9 cellular contexts compared by ENCODE assay signal in the genomic region with DNA sequence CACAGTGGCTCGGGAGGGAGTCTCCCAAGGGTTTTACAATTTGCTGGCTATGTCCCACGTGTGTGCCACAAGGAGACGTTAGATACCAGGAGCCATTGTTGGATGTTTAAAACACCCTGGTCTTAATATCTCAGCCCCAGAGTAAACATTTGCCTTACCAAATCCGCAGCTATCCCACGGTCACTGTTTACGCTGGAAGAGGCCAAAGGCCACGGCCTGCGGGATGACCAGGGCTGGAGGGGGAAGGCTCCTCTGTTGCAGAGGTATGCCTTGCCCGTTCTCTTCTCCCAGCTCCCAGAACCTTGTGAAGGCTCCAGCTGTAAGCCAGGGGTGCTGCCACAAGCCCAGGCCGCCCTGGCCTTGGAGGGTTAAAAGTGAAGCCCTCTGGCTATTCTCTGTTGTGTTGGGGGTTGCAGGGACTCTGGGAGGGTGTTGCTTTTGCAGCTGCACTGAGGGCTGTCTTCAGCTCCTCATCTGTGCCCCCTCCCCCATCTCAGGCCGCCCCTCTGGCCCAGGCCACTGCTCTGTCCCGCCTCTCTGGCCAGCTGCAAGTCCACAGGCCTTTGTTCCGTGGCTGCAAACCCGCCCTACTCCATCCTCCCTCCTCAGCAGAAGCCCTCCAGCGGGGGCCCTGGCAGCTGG. TPM values are rescaled to one million over a fixed set of nuclear protein-coding genes. Genes with fewer than 3 reads are reported as not detected.
DNase-seq lines count a peak whose midpoint lies in the region; ATAC-seq, FAIRE-seq and TF ChIP-seq lines count a peak whose summit lies in the region.
"Had no signal": no experiment of that assay in that cellular context is flagged by ENCODE, and none has a peak within 500 bp of the region (broad histone marks: within the 10 kb centered on the region; RNA-seq: fewer than 3 reads in every experiment).

No MANE protein-coding gene starts in this region.

- dilution Hi-C loops in keratinocyte (cut with MboI; ENCODE audit: extremely low pct_ligation_motif_present, low sequenced_read_pairs) = no loop called here

- no peak overlapping the region for H2AFZ ChIP-seq in keratinocyte (ENCODE audit: control insufficient read depth, low read length)

- peak overlapping the region; percentile 93 for H3K9ac ChIP-seq in keratinocyte (ENCODE audit: control insufficient read depth, extremely low read depth, insufficient read depth, low read length)
- peak overlapping the region in 2 of 3 donors; percentile 50 to 51 for H3K9ac ChIP-seq in skeletal muscle tissue (ENCODE audit: low read depth in 1 of 3, low read length in 3 of 3)

- H4K20me1 ChIP-seq in keratinocyte (ENCODE audit: control insufficient read depth, extremely low read depth, insufficient read depth, low read length) = peaks cover 18% of the 10 kb centered on the region

- no peaks in the 10 kb centered on the region for H3K27me3 ChIP-seq in HL-60 (ENCODE audit: insufficient read depth, poor library complexity, severe bottlenecking)
- no peaks in the 10 kb centered on the region for H3K27me3 ChIP-seq in keratinocyte (ENCODE audit: control insufficient read depth, extremely low read depth, insufficient read depth, low read length)
- H3K27me3 ChIP-seq in skeletal muscle tissue (ENCODE audit: control insufficient read depth in 3 of 3, insufficient read depth in 3 of 3, low read length in 3 of 3) = peaks cover 0 to 4% (median 3%) of the 10 kb centered on the region in 3 donors

- H3K4me1 ChIP-seq in keratinocyte (ENCODE audit: control insufficient read depth, extremely low read depth, insufficient read depth, low read length) (peaks cover 72% of the 10 kb centered on the region), skeletal muscle tissue (ENCODE audit: control insufficient read depth in 3 of 3, insufficient read depth in 3 of 3, low read length in 3 of 3) (peaks cover 27 to 38% (median 34%) of the 10 kb centered on the region in 3 donors)

- peak overlapping the region; percentile 99 for H3K4me2 ChIP-seq in keratinocyte (ENCODE audit: control insufficient read depth, extremely low read depth, insufficient read depth, low read depth, low read length)

- H3K4me3 ChIP-seq in HL-60 (replicated peaks; ENCODE audit: insufficient read depth, low read length) (no peak overlapping the region), keratinocyte (ENCODE audit: control insufficient read depth in 2 of 3, extremely low read depth in 1 of 3, insufficient read depth in 2 of 3, low read depth in 1 of 3, low read length in 3 of 3) (peak overlapping the region; percentile 74 to 94 (median 85)), skeletal muscle tissue (ENCODE audit: low read length in 3 of 3) (peak overlapping the region in 2 of 3 donors; percentile 22 to 43)

- TF ChIP-seq CTCF in HL-60 (IDR thresholded peaks at IDR 0.05; ENCODE audit: insufficient read depth, low read length) = no peak
- TF ChIP-seq CTCF in keratinocyte (optimal IDR thresholded peaks at IDR 0.05 in 1 of 3, IDR thresholded peaks at IDR 0.05 in 1 of 3, conservative IDR thresholded peaks at IDR 0.05 in 1 of 3; ENCODE audit: extremely low read depth in 1 of 3, insufficient read depth in 2 of 3, low read length in 3 of 3) = no peak

- DNase-seq in HL-60 (ENCODE audit: low read depth in 1 of 2, low spot score in 1 of 2) (no peak), caudate nucleus (lab: John Stamatoyannopoulos, UW) (peak in 59 of 61 donors; percentile 19 to 95 (median 85)), keratinocyte (ENCODE audit: low read depth, low spot score) (no peak), NCI-H187 (lab: John Stamatoyannopoulos, UW) (no peak), NCI-H2107 (lab: John Stamatoyannopoulos, UW) (no peak), DMS153 (lab: John Stamatoyannopoulos, UW) (no peak)
- DNase-seq: NCI-H1105 treated with DMSO at 0.1 percent for 48 hours had no signal

- peaks cover 3% of the 10 kb centered on the region for H3K9me1 ChIP-seq in keratinocyte (ENCODE audit: control insufficient read depth, extremely low read depth, insufficient read depth, low read length)

- no peak for FAIRE-seq in keratinocyte (lab: Jason Lieb, UNC)

- H3K9me3 ChIP-seq in keratinocyte (ENCODE audit: control insufficient read depth, low read depth, low read length) = no peaks in the 10 kb centered on the region
- H3K9me3 ChIP-seq in skeletal muscle tissue (ENCODE audit: control insufficient read depth in 3 of 3, low read length in 3 of 3) = no peaks in the 10 kb centered on the region

- H3K27ac ChIP-seq in HL-60 (replicated peaks) (peak overlapping the region; percentile 88; the same call in 1 of the 2 replicates), caudate nucleus (ENCODE audit: low read depth, low read length) (peak overlapping the region; percentile 96), keratinocyte (ENCODE audit: control insufficient read depth, insufficient read depth, low read length) (peak overlapping the region; percentile 99), skeletal muscle tissue (ENCODE audit: low read depth, low read length) (peak overlapping the region; percentile 56)

- no peak for ATAC-seq in GM21360 (IDR thresholded peaks at IDR 0.05; ENCODE audit: unreplicated experiment)

- H3K36me3 ChIP-seq in keratinocyte (ENCODE audit: control insufficient read depth in 2 of 2, extremely low read depth in 1 of 2, insufficient read depth in 2 of 2, low read length in 2 of 2) (peaks cover 5 to 17% of the 10 kb centered on the region in 2 experiments), skeletal muscle tissue (ENCODE audit: control insufficient read depth in 3 of 3, insufficient read depth in 3 of 3, low read length in 3 of 3) (no peaks in the 10 kb centered on the region)

- H3K79me2 ChIP-seq in keratinocyte (ENCODE audit: control insufficient read depth, insufficient read depth, low read length) = peaks cover 69% of the 10 kb centered on the region

RNA-seq across cellular contexts. Expression of a gene that starts 2.4 kb away (rescaled TPM):
- polyA plus RNA-seq in keratinocyte = 71.0 to 89.1 TPM (median 73.2 TPM) in 3 replicates
- polyA plus RNA-seq in keratinocyte (2011; ENCODE audit: low read depth) = 19.7 TPM
- 49.2 and 65.2 TPM in 2 replicates for polyA plus RNA-seq in keratinocyte (2011; cell fraction: cytosol; rRNA removed)
- 171 and 186 TPM in 2 replicates for polyA plus RNA-seq in keratinocyte (2011; cell fraction: nucleus; rRNA removed)
- 36.9 and 94.1 TPM in 2 replicates for polyA plus RNA-seq in keratinocyte (2012; ENCODE audit: low replicate concordance)
- polyA minus RNA-seq in keratinocyte = 96.2 to 104 TPM (median 102 TPM) in 3 replicates
- 107 TPM for polyA minus RNA-seq in keratinocyte (2011; cell fraction: cytosol; rRNA and poly(A)+ RNA removed)
- 103 and 143 TPM in 2 replicates for polyA minus RNA-seq in keratinocyte (2011; cell fraction: nucleus; rRNA and poly(A)+ RNA removed)
- 16.7 TPM for total RNA-seq in skeletal muscle tissue

Comparison
In these comparisons a context has a peak if more than half of its experiments do, and no peak if none do; other contexts are left out.
1. DNase-seq: peak in caudate nucleus (59 of 61); none in HL-60 (0 of 2), keratinocyte (single experiment), NCI-H187 (0 of 2), NCI-H2107 (single experiment) and DMS153 (single experiment).
2. Peak in every context shown above with its lines, with median percentiles within 50 percentile points of each other: H3K27ac ChIP-seq.